8 cellular contexts compared by ENCODE assay signal in genomic region chr18:23825978-23826405, GRCh38.
A peak's percentile ranks its signal among the peaks of the same experiment; 100 is the strongest.
DNase-seq lines count a peak whose midpoint lies in the region; ATAC-seq, FAIRE-seq and TF ChIP-seq lines count a peak whose summit lies in the region.

No MANE protein-coding gene starts in this region.

- intact Hi-C loops in A673 (cut with micrococcal nuclease; ENCODE audit: unreplicated experiment), result loop anchor here (5.0 kb wide), 1 partner anchor 91 kb away; no protein-coding TSS in a partner anchor

- H4K5ac ChIP-seq in H1 (ENCODE audit: insufficient read length, low read depth, low read length), result no peak overlapping the region

- no peak overlapping the region for H3K14ac ChIP-seq in H1 (ENCODE audit: insufficient read length)

- no peaks in the 10 kb centered on the region for H3K23me2 ChIP-seq in H1 (ENCODE audit: low read depth, low read length)

- H4K8ac ChIP-seq in H1 (ENCODE audit: extremely low read depth, insufficient read depth, low read length), result no peak overlapping the region

- no peak overlapping the region for H3K4me2 ChIP-seq in H1 (ENCODE audit: insufficient read depth in 1 of 2, low read depth in 2 of 2, low read length in 2 of 2)

- no peak overlapping the region for H2BK120ac ChIP-seq in H1 (replicated peaks; ENCODE audit: low read depth, low read length)

- TF ChIP-seq RAD21 in H1 (IDR thresholded peaks at IDR 0.05 in 1 of 2, conservative IDR thresholded peaks at IDR 0.05 in 1 of 2; ENCODE audit: low read depth in 2 of 2, low read length in 2 of 2), result no peak

- POLR2A ChIA-PET in H1 (lab: Charles Lee; ENCODE audit: partially characterized antibody), result no interaction called here
- POLR2A ChIA-PET in A673 (lab: Charles Lee; ENCODE audit: low non-redundant PET), result no interaction called here

- H3K4me1 Mint-ChIP-seq in nephron, result peaks cover 5% of the 10 kb centered on the region

- TF ChIP-seq EP300 in H1 (IDR thresholded peaks at IDR 0.05; ENCODE audit: borderline replicate concordance in 1 of 2, low read depth in 2 of 2, low read length in 2 of 2), result no peak

- no peak for ATAC-seq in GM18519 (IDR thresholded peaks at IDR 0.05; ENCODE audit: low FRiP score, unreplicated experiment)
- ATAC-seq in GM18517 (IDR thresholded peaks at IDR 0.05; ENCODE audit: unreplicated experiment), result no peak

- no peak overlapping the region for H3K18ac ChIP-seq in H1 (ENCODE audit: extremely low read depth, low read length)

- FAIRE-seq in H1 (lab: Jason Lieb, UNC), result no peak

- no peaks in the 10 kb centered on the region for H3K36me3 Mint-ChIP-seq in nephron (ENCODE audit: low read depth)

- 83% methylated on average over 6 of the region's 6 CpGs; no CpG with 5 or more reads in 1 of the 2 experiments for WGBS in H1 (ENCODE audit: extremely low coverage in 1 of 2, insufficient coverage in 1 of 2, insufficient read length in 1 of 2, insufficient replicate concordance in 2 of 2, low coverage in 1 of 2, low lambda C conversion rate in 2 of 2, missing lambda C conversion rate in 1 of 2), 2 experiments

- H2BK20ac ChIP-seq in H1 (ENCODE audit: low read length), result 0 out of 2 replicates have a peak overlapping the region, but pooled peaks have one; percentile 64

- no peak overlapping the region for H3K27ac ChIP-seq in H1 (ENCODE audit: low read depth, low read length)
- H3K27ac ChIP-seq in A673 (ENCODE audit: low read depth, low read length, poor library complexity, severe bottlenecking), result no peak overlapping the region

- no peaks in the 10 kb centered on the region for H3K9me3 Mint-ChIP-seq in nephron

- H4K91ac ChIP-seq in H1 (replicated peaks; ENCODE audit: insufficient read length, low read length), result no peak overlapping the region

- no peak overlapping the region for H2BK5ac ChIP-seq in H1 (ENCODE audit: low read depth, low read length)

- no peaks in the 10 kb centered on the region for H3K79me1 ChIP-seq in H1 (ENCODE audit: low read depth, low read length)

- no peaks in the 10 kb centered on the region for H4K20me1 ChIP-seq in H1 (replicated peaks in 1 of 2; ENCODE audit: control insufficient read depth in 1 of 2, insufficient read depth in 2 of 2, low read length in 2 of 2)

- no peak overlapping the region for H3K56ac ChIP-seq in H1 (replicated peaks; ENCODE audit: insufficient read length, low read depth, low read length)

- TF ChIP-seq CTCF in H1 (IDR thresholded peaks at IDR 0.05; ENCODE audit: control extremely low read depth in 1 of 3, insufficient read depth in 1 of 3, low read depth in 1 of 3, low read length in 3 of 3) (no peak), nephron (IDR thresholded peaks at IDR 0.05; ENCODE audit: unreplicated experiment in 3 of 3) (no peak), A673 (conservative IDR thresholded peaks at IDR 0.05; ENCODE audit: low read depth, low read length) (no peak)

- DNase-seq in GM04504 (ENCODE audit: low read depth) (peak; percentile 90), Kasumi-1 (lab: John Stamatoyannopoulos, UW) (peak; percentile 85 to 91), H1 (ENCODE audit: low read depth in 1 of 2, low spot score in 2 of 2) (no peak), A673 (ENCODE audit: low spot score) (no peak), GF-D8 (lab: John Stamatoyannopoulos, UW) (no peak)

- peak overlapping the region; percentile 46 to 73 (median 68) for H3K27ac Mint-ChIP-seq in nephron

- H3K4me3 ChIP-seq in H1 (ENCODE audit: extremely low read depth in 1 of 4, insufficient read depth in 2 of 4, low read depth in 3 of 4, low read length in 4 of 4) (no peak overlapping the region), A673 (ENCODE audit: low read depth, low read length, poor library complexity, severe bottlenecking) (no peak overlapping the region)

- no peak overlapping the region for H3K4me3 Mint-ChIP-seq in nephron

- H2AFZ ChIP-seq in H1 (ENCODE audit: low read length), result 0 out of 2 replicates have a peak overlapping the region, but pooled peaks have one; percentile 11

- H2AK5ac ChIP-seq in H1 (ENCODE audit: low read depth, low read length), result no peak overlapping the region

- H3K27me3 Mint-ChIP-seq in nephron (ENCODE audit: low read depth), result no peaks in the 10 kb centered on the region

- no peak overlapping the region for H3K4ac ChIP-seq in H1 (replicated peaks; ENCODE audit: insufficient read length, low read depth, low read length)

- no peak overlapping the region for H2BK15ac ChIP-seq in H1 (ENCODE audit: low read length)

- TF ChIP-seq POLR2A in H1 (IDR thresholded peaks at IDR 0.05; ENCODE audit: control extremely low read depth in 1 of 2, low read depth in 2 of 2, low read length in 2 of 2), result no peak

- H3K9me3 ChIP-seq in H1 (ENCODE audit: insufficient read depth in 2 of 2, low read depth in 1 of 2, low read length in 1 of 2) (no peaks in the 10 kb centered on the region), A673 (ENCODE audit: low read depth, low read length, poor library complexity, severe bottlenecking) (no peaks in the 10 kb centered on the region)

- H3K79me2 ChIP-seq in H1 (ENCODE audit: control insufficient read depth in 1 of 2, insufficient read depth in 2 of 2, low read length in 2 of 2), result no peaks in the 10 kb centered on the region

- BruUV-seq in A673 (replicated peaks; lab: Mats Ljungman, UMichigan), result no TSS peak

- H2BK12ac ChIP-seq in H1 (ENCODE audit: low read depth, low read length), result no peak overlapping the region

- H3K23ac ChIP-seq in H1 (ENCODE audit: insufficient read length), result no peak overlapping the region

- CTCF ChIA-PET in H1 (lab: Charles Lee; ENCODE audit: partially characterized antibody), result no interaction called here
- CTCF ChIA-PET in A673 (lab: Charles Lee), result no interaction called here

- H3K36me3 ChIP-seq in H1 (ENCODE audit: control insufficient read depth in 2 of 4, insufficient read depth in 4 of 4, low read length in 3 of 4), result no peaks in the 10 kb centered on the region
- H3K36me3 ChIP-seq in A673 (ENCODE audit: insufficient read depth, low read length, poor library complexity, severe bottlenecking), result no peaks in the 10 kb centered on the region

- H3K4me1 ChIP-seq in H1 (replicated peaks in 1 of 4; ENCODE audit: control insufficient read depth in 3 of 4, insufficient read depth in 4 of 4, low read length in 3 of 4) (peaks cover 0 to 7% (median 6%) of the 10 kb centered on the region in 4 experiments; a peak in 3 of 7 replicates), A673 (ENCODE audit: insufficient read depth, low read length, poor library complexity, severe bottlenecking) (no peaks in the 10 kb centered on the region)

- H3K9ac ChIP-seq in H1 (replicated peaks in 1 of 4; ENCODE audit: extremely low read depth in 1 of 4, low read depth in 3 of 4, low read length in 3 of 4), result no peak overlapping the region; a peak in 1 of 7 replicates

- H3K27me3 ChIP-seq in H1 (replicated peaks in 1 of 4; ENCODE audit: control insufficient read depth in 3 of 4, extremely low read depth in 1 of 4, insufficient read depth in 3 of 4, low read length in 3 of 4) (no peaks in the 10 kb centered on the region), A673 (replicated peaks; ENCODE audit: insufficient read depth, low read depth, low read length, poor library complexity) (no peaks in the 10 kb centered on the region)

TF ChIP-seq in H1, 55 proteins besides CTCF, POLR2A, EP300 and RAD21:
- TF ChIP-seq NANOG (IDR thresholded peaks at IDR 0.05; ENCODE audit: insufficient read depth, low read depth, low read length, poor library complexity, severe bottlenecking), result no peak
- no peak for TF ChIP-seq RFX5 (IDR thresholded peaks at IDR 0.05; ENCODE audit: borderline replicate concordance, low read depth, low read length)
- TF ChIP-seq CBX8 (IDR thresholded peaks at IDR 0.05; ENCODE audit: borderline replicate concordance, low read depth, low read length), result no peak
- no peak for TF ChIP-seq MAFK (IDR thresholded peaks at IDR 0.05; ENCODE audit: low read depth, low read length)
- no peak for TF ChIP-seq MAX (IDR thresholded peaks at IDR 0.05)
- no peak for TF ChIP-seq CTBP2 (IDR thresholded peaks at IDR 0.05; ENCODE audit: borderline replicate concordance, insufficient read depth, insufficient read length, low read length)
- TF ChIP-seq TAF1 (IDR thresholded peaks at IDR 0.05; ENCODE audit: low read depth, low read length), result no peak
- TF ChIP-seq EGR1 (IDR thresholded peaks at IDR 0.05; ENCODE audit: borderline replicate concordance, low read depth, low read length), result no peak
- no peak for TF ChIP-seq POLR2AphosphoS5 (IDR thresholded peaks at IDR 0.05; ENCODE audit: low read depth, low read length)
- TF ChIP-seq PHF8 (conservative IDR thresholded peaks at IDR 0.05; ENCODE audit: low read depth, low read length), result no peak

Comparison
In these comparisons a context has a peak if more than half of its experiments do, and no peak if none do; other contexts are left out.
1. DNase-seq: peak in GM04504 (single experiment) and Kasumi-1 (2 of 2); none in H1 (0 of 2), A673 (single experiment) and GF-D8 (single experiment).